12 cellular contexts compared by ENCODE assay signal in genomic region chr13:75010941-75011340, GRCh38.
DNase-seq lines count a peak whose midpoint lies in the region; ATAC-seq lines count a peak whose summit lies in the region.
"Had no signal": no experiment of that assay in that cellular context is flagged by ENCODE, and none has a peak within 500 bp of the region (broad histone marks: within the 10 kb centered on the region; RNA-seq: fewer than 3 reads in every experiment).

No MANE protein-coding gene starts in this region.

- DNase-seq in DMS 273 (lab: John Stamatoyannopoulos, UW; ENCODE audit: unreplicated experiment) = peak; percentile 5
- no peak for DNase-seq in DMS 273 treated with DMSO at 0.1 percent for 48 hours (lab: John Stamatoyannopoulos, UW)
- peak; percentile 43 for DNase-seq in NCI-H1694 treated with DMSO at 0.1 percent for 48 hours (lab: John Stamatoyannopoulos, UW)
- DNase-seq in NCI-H82 treated with DMSO at 0.1 percent for 48 hours (lab: John Stamatoyannopoulos, UW; ENCODE audit: unreplicated experiment) = peak; percentile 39
- DNase-seq in cerebellum (ENCODE audit: low spot score) = peak; percentile 5
- no peak for DNase-seq in KBM-7
- no peak for DNase-seq in NCI-H2227 (lab: John Stamatoyannopoulos, UW; ENCODE audit: unreplicated experiment)
- DNase-seq: CD4-positive, alpha-beta memory T cell; DMS53; GDM1 had no signal

- no peak for ATAC-seq in GM19455 (IDR thresholded peaks at IDR 0.05; ENCODE audit: unreplicated experiment)
- ATAC-seq: A549 had no signal

- in situ Hi-C loops in KBM-7 (cut with MboI; ENCODE audit: low pct_unique_long_range_greater_than_20kb, low sequenced_read_pairs) = no loop called here

Comparison
In these comparisons a context has a peak if more than half of its experiments do, and no peak if none do; other contexts are left out.
1. DNase-seq: peak in DMS 273 (single experiment), NCI-H1694 treated with DMSO at 0.1 percent for 48 hours (single experiment), NCI-H82 treated with DMSO at 0.1 percent for 48 hours (single experiment) and cerebellum (single experiment); none in DMS 273 treated with DMSO at 0.1 percent for 48 hours (single experiment), KBM-7 (single experiment) and NCI-H2227 (single experiment).